In genomic region chr16:3780570-3780969, GRCh38 we compare ENCODE assay signal across 8 cellular contexts.
A peak's percentile ranks its signal among the peaks of the same experiment; 100 is the strongest.
DNase-seq lines count a peak whose midpoint lies in the region; TF ChIP-seq lines count a peak whose summit lies in the region.

No MANE protein-coding gene starts in this region.

- no peak overlapping the region for H2BK15ac ChIP-seq in mesenchymal stem cell (ENCODE audit: low read depth, poor library complexity, severe bottlenecking)
- H2BK15ac ChIP-seq in H9 (ENCODE audit: low read depth, low read length): no peak overlapping the region; the same call in 1 of the 2 replicates

- H3K27me3 ChIP-seq in WERI-Rb-1 (ENCODE audit: insufficient read depth, low read depth, severe bottlenecking) (no peaks in the 10 kb centered on the region), mesenchymal stem cell (ENCODE audit: control insufficient read depth in 1 of 2, insufficient read depth in 1 of 2, low read length in 2 of 2) (no peaks in the 10 kb centered on the region), H9 (ENCODE audit: insufficient read depth, low read length) (no peaks in the 10 kb centered on the region)

- no peak overlapping the region for H3K56ac ChIP-seq in H9 (ENCODE audit: insufficient read length, low read depth, low read length)

- WGBS in mesenchymal stem cell: 98% methylated on average over 5 of the region's 6 CpGs
- no CpG with 5 or more reads among the region's 6 CpGs for WGBS in H9 (ENCODE audit: extremely low coverage, insufficient read length, low lambda C conversion rate)

- H2BK20ac ChIP-seq in H9 (ENCODE audit: low read depth, low read length, poor library complexity, severe bottlenecking): no peak overlapping the region

- no peaks in the 10 kb centered on the region for H4K20me1 ChIP-seq in H9 (ENCODE audit: control insufficient read depth, insufficient read depth, insufficient read length)

- H3K36me3 ChIP-seq in WERI-Rb-1 (peaks cover 79% of the 10 kb centered on the region), mesenchymal stem cell (ENCODE audit: control insufficient read depth in 1 of 2, insufficient read depth in 2 of 2, low read depth in 1 of 2, low read length in 2 of 2) (peaks cover 52 to 85% of the 10 kb centered on the region in 2 experiments)

- H3K4me3 ChIP-seq in WERI-Rb-1 (ENCODE audit: low read depth, low read length) (no peak overlapping the region), mesenchymal stem cell (ENCODE audit: insufficient read depth in 1 of 2, low read depth in 1 of 2, low read length in 2 of 2) (no peak overlapping the region)

- H4K8ac ChIP-seq in mesenchymal stem cell (ENCODE audit: low read length) (no peak overlapping the region), H9 (replicated peaks; ENCODE audit: insufficient read length, low read depth, low read length) (no peak overlapping the region)

- no peaks in the 10 kb centered on the region for H3K79me2 ChIP-seq in H9 (ENCODE audit: insufficient read depth, low read length)

- H3K27ac ChIP-seq in WERI-Rb-1: no peak overlapping the region
- no peak overlapping the region for H3K27ac ChIP-seq in mesenchymal stem cell (ENCODE audit: low read length, poor library complexity, severe bottlenecking)
- H3K27ac ChIP-seq in H9 (ENCODE audit: insufficient read length, low read depth, low read length): no peak overlapping the region

- H3K4ac ChIP-seq in mesenchymal stem cell (ENCODE audit: low read depth in 1 of 2, low read length in 2 of 2): no peak overlapping the region
- no peak overlapping the region for H3K4ac ChIP-seq in H9 (ENCODE audit: low read depth, low read length)

- H2AK5ac ChIP-seq in mesenchymal stem cell (ENCODE audit: low read length, severe bottlenecking) (no peak overlapping the region), H9 (ENCODE audit: insufficient read length, low read length) (no peak overlapping the region)

- H3K23ac ChIP-seq in mesenchymal stem cell (ENCODE audit: low read length in 2 of 2) (no peak overlapping the region), H9 (ENCODE audit: insufficient read length, low read depth, low read length) (no peak overlapping the region)

- H2BK5ac ChIP-seq in mesenchymal stem cell (ENCODE audit: low read depth, low read length, poor library complexity, severe bottlenecking) (no peak overlapping the region), H9 (ENCODE audit: insufficient read length, low read length) (no peak overlapping the region)

- H3K27ac Mint-ChIP-seq in H9: no peak overlapping the region

- H3T11ph ChIP-seq in H9 (ENCODE audit: low read length): no peak overlapping the region

- no peaks in the 10 kb centered on the region for H3K27me3 Mint-ChIP-seq in H9 (ENCODE audit: low read depth)

- peaks cover 16 to 69% (median 62%) of the 10 kb centered on the region in 3 experiments; a peak in 6 of 7 replicates for H3K36me3 Mint-ChIP-seq in H9 (ENCODE audit: insufficient read depth in 1 of 3, low read depth in 3 of 3)

- H3K18ac ChIP-seq in mesenchymal stem cell (ENCODE audit: low read depth in 1 of 2, low read length in 2 of 2): no peak overlapping the region
- H3K18ac ChIP-seq in H9 (ENCODE audit: insufficient read length, low read depth, low read length): no peak overlapping the region

- H3K4me1 Mint-ChIP-seq in H9: no peaks in the 10 kb centered on the region

- H3K14ac ChIP-seq in mesenchymal stem cell (ENCODE audit: low read length in 2 of 2) (no peak overlapping the region), H9 (ENCODE audit: insufficient read depth, low read length) (no peak overlapping the region)

- H2BK12ac ChIP-seq in mesenchymal stem cell (ENCODE audit: low read length in 2 of 2) (no peak overlapping the region), H9 (ENCODE audit: insufficient read length, low read depth, low read length) (no peak overlapping the region)

- H2AFZ ChIP-seq in mesenchymal stem cell (ENCODE audit: low read depth, low read length) (no peak overlapping the region), H9 (ENCODE audit: low read length) (no peak overlapping the region)

- H4K91ac ChIP-seq in mesenchymal stem cell (ENCODE audit: low read length) (no peak overlapping the region), H9 (ENCODE audit: insufficient read length, low read depth, low read length) (no peak overlapping the region)

- no peak overlapping the region for H2BK120ac ChIP-seq in mesenchymal stem cell (ENCODE audit: low read depth, low read length)
- no peak overlapping the region for H2BK120ac ChIP-seq in H9 (ENCODE audit: low read depth, low read length, poor library complexity, severe bottlenecking)

- 0 out of 2 replicates have a peak, but pooled peaks have one; percentile 9 for TF ChIP-seq CTCF in WERI-Rb-1 (IDR thresholded peaks at IDR 0.05; ENCODE audit: low read depth, low read length)
- no peak for TF ChIP-seq CTCF in H9 (conservative IDR thresholded peaks at IDR 0.05)

- H3K9me3 Mint-ChIP-seq in H9: no peaks in the 10 kb centered on the region

- H3K79me1 ChIP-seq in mesenchymal stem cell (replicated peaks; ENCODE audit: low read length, poor library complexity, severe bottlenecking): peaks cover 47% of the 10 kb centered on the region
- peaks cover 3% of the 10 kb centered on the region for H3K79me1 ChIP-seq in H9 (ENCODE audit: insufficient read depth, low read depth, low read length, poor library complexity, severe bottlenecking)

- no peak overlapping the region; a peak in 1 of 5 replicates for H3K4me3 Mint-ChIP-seq in H9

- no peak overlapping the region for H3K9ac ChIP-seq in mesenchymal stem cell (ENCODE audit: low read length)
- H3K9ac ChIP-seq in H9 (ENCODE audit: extremely low read depth, insufficient read length, low read length): no peak overlapping the region

- H3K4me1 ChIP-seq in mesenchymal stem cell (ENCODE audit: control insufficient read depth, insufficient read depth, low read depth, low read length) (no peaks in the 10 kb centered on the region), H9 (ENCODE audit: insufficient read depth, low read length) (no peaks in the 10 kb centered on the region)

- H3K4me2 ChIP-seq in mesenchymal stem cell (ENCODE audit: low read length, poor library complexity, severe bottlenecking): no peak overlapping the region
- no peak overlapping the region for H3K4me2 ChIP-seq in H9 (ENCODE audit: insufficient read depth, insufficient read length, low read length)

- no peak overlapping the region for H4K5ac ChIP-seq in H9 (ENCODE audit: insufficient read length, low read depth, low read length)

- peak; percentile 11 for DNase-seq in NCI-H146 (lab: John Stamatoyannopoulos, UW)
- no peak for DNase-seq in NCI-H146 treated with DMSO at 0.1 percent for 48 hours (lab: John Stamatoyannopoulos, UW; ENCODE audit: unreplicated experiment)
- DNase-seq in Kasumi-1 (lab: John Stamatoyannopoulos, UW): peak; percentile 30 to 48
- no peak for DNase-seq in WERI-Rb-1
- DNase-seq in mesenchymal stem cell: peak; percentile 14
- no peak for DNase-seq in NCI-H774 (lab: John Stamatoyannopoulos, UW)
- DNase-seq in activated gamma-delta T cell (lab: John Stamatoyannopoulos, UW): no peak
- DNase-seq in H9: no peak

- no peaks in the 10 kb centered on the region for H3K9me3 ChIP-seq in WERI-Rb-1 (ENCODE audit: severe bottlenecking)
- H3K9me3 ChIP-seq in mesenchymal stem cell (ENCODE audit: control insufficient read depth, low read length): no peaks in the 10 kb centered on the region
- no peaks in the 10 kb centered on the region for H3K9me3 ChIP-seq in H9 (ENCODE audit: control insufficient read depth, low read depth, low read length)

- H3K23me2 ChIP-seq in H9 (ENCODE audit: insufficient read length, low read depth, low read length, poor library complexity, severe bottlenecking): no peaks in the 10 kb centered on the region

Comparison
In these comparisons a context has a peak if more than half of its experiments do, and no peak if none do; other contexts are left out.
1. DNase-seq: peak in NCI-H146 (single experiment), Kasumi-1 (2 of 2) and mesenchymal stem cell (single experiment); none in NCI-H146 treated with DMSO at 0.1 percent for 48 hours (single experiment), WERI-Rb-1 (single experiment), NCI-H774 (single experiment), activated gamma-delta T cell (single experiment) and H9 (single experiment).